9 cellular contexts compared by ENCODE assay signal in genomic region chr7:49791089-49791741, GRCh38. TPM values are rescaled to one million over a fixed set of nuclear protein-coding genes. Genes with fewer than 3 reads are reported as not detected.
DNase-seq lines count a peak whose midpoint lies in the region; ATAC-seq and TF ChIP-seq lines count a peak whose summit lies in the region.
"Had no signal": no experiment of that assay in that cellular context is flagged by ENCODE, and none has a peak within 500 bp of the region (broad histone marks: within the 10 kb centered on the region; RNA-seq: fewer than 3 reads in every experiment).

No MANE protein-coding gene starts in this region.

- 46 to 59% (median 57%) methylated on average over 7 of the region's 7 CpGs for WGBS in ovary, 3 donors

- TF ChIP-seq CTCF in lower lobe of right lung (IDR thresholded peaks at IDR 0.05) (peak; percentile 28), ovary (IDR thresholded peaks at IDR 0.05) (no peak)

- H3K27me3 ChIP-seq in lower lobe of right lung (ENCODE audit: low read depth) (no peaks in the 10 kb centered on the region), ovary (no peaks in the 10 kb centered on the region)

- H3K4me1 ChIP-seq in lower lobe of right lung (no peaks in the 10 kb centered on the region), ovary (ENCODE audit: insufficient read depth) (no peaks in the 10 kb centered on the region)

- H3K4me3 ChIP-seq in lower lobe of right lung (no peak overlapping the region), ovary (no peak overlapping the region)

- DNase-seq in ELF-1 (ENCODE audit: low read depth, low spot score), result peak; percentile 76
- DNase-seq in SW480 (ENCODE audit: low spot score), result peak; percentile 65
- DNase-seq in lower lobe of right lung, result no peak
- DNase-seq in activated CD4-positive, alpha-beta T cell treated with anti-CD3 and anti-CD28 coated beads, Interleukin-2, amount 50 U/mL, for 4 hours, result no peak
- DNase-seq in ovary, result no peak
- no peak for DNase-seq in NCI-H187 (lab: John Stamatoyannopoulos, UW)
- DNase-seq: IMR-90 had no signal

- no peak for TF ChIP-seq POLR2A in ovary (IDR thresholded peaks at IDR 0.05)

- H3K9me3 ChIP-seq in lower lobe of right lung (no peaks in the 10 kb centered on the region), ovary (no peaks in the 10 kb centered on the region)

- TF ChIP-seq EP300 in ovary (IDR thresholded peaks at IDR 0.05), result no peak

- intact Hi-C loops in lower lobe of right lung (cut with DNase I), result no loop called here
- intact Hi-C loops in ovary (cut with DNase I), result no loop called here

- H3K27ac ChIP-seq in lower lobe of right lung, result no peak overlapping the region
- no peak overlapping the region for H3K27ac ChIP-seq in ovary

- ATAC-seq in GM19438 (IDR thresholded peaks at IDR 0.05; ENCODE audit: low read depth, unreplicated experiment) (peak; percentile 76), HG03460 (IDR thresholded peaks at IDR 0.05; ENCODE audit: unreplicated experiment) (peak; percentile 78), lower lobe of right lung (no peak)

- H3K36me3 ChIP-seq in lower lobe of right lung (no peaks in the 10 kb centered on the region), ovary (no peaks in the 10 kb centered on the region)

RNA-seq across cellular contexts. Expression of gene VWC2, which starts 17.8 kb away (rescaled TPM):
- 0.18 TPM for total RNA-seq in lower lobe of right lung
- 10 to 100 TPM in 1 of 7 donors, 1 to 10 TPM in 6; 1.7 to 16.7 (median 8.0) TPM for total RNA-seq in ovary
- polyA plus RNA-seq in ovary, result 1 to 10 TPM; 2.4 to 6.1 TPM
- total RNA-seq: IMR-90 had no signal
- polyA plus RNA-seq: IMR-90 had no signal

Comparison
In these comparisons a context has a peak if more than half of its experiments do, and no peak if none do; other contexts are left out.
1. DNase-seq: peak in ELF-1 (single experiment) and SW480 (single experiment); none in lower lobe of right lung (single experiment), activated CD4-positive, alpha-beta T cell treated with anti-CD3 and anti-CD28 coated beads, Interleukin-2, amount 50 U/mL, for 4 hours (0 of 2), ovary (0 of 5) and NCI-H187 (0 of 2).
2. ATAC-seq: peak in GM19438 (single experiment) and HG03460 (single experiment); none in lower lobe of right lung (0 of 2).